ENCODE assay signal across 1 cellular context in the genomic region with DNA sequence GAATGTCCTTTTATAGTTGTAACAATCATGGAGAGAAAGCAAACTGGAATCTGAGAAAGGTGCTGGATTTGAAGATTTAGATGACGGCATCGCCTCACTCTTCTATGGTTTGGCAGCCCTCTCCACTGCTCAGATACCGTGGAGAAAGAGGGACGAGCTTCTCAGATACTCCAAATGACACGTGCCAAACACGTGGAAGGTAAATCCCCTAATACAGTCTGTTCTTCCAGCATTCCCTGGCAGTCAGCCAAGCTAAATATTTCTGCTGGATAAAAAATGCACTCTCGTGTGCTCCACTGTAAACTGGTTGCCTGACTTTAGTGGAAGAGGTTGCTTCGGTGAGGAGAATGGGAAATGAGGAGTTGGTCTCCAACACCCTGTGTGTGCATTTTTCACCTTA.
TF ChIP-seq lines count a peak whose summit lies in the region.

No MANE protein-coding gene starts in this region.

TF ChIP-seq in HEK293, 187 proteins besides CTCF, POLR2A, EP300 and RAD21 (continued from another document and continues in another):
- TF ChIP-seq ZNF660 (tag by site-specific recombination; IDR thresholded peaks at IDR 0.05) (peak; percentile 96), ZSCAN30 (tag by site-specific recombination; IDR thresholded peaks at IDR 0.05) (peak; percentile 74), ZBTB1 (tag by site-specific recombination; IDR thresholded peaks at IDR 0.05) (no peak), GLI2 (tag by site-specific recombination; IDR thresholded peaks at IDR 0.05; ENCODE audit: borderline replicate concordance, low read depth) (no peak; the same call in 1 of the 2 replicates), ZNF404 (tag by site-specific recombination; IDR thresholded peaks at IDR 0.05) (no peak), TRIM28 (IDR thresholded peaks at IDR 0.05; ENCODE audit: borderline replicate concordance, low read length) (peak; percentile 98), ZBTB48 (tag by site-specific recombination; IDR thresholded peaks at IDR 0.05) (no peak), KLF9 (tag by site-specific recombination; IDR thresholded peaks at IDR 0.05; ENCODE audit: low read depth) (no peak), HOXA7 (CRISPR knock-in tag; IDR thresholded peaks at IDR 0.05; ENCODE audit: borderline replicate concordance) (no peak), ZEB2 (tag by site-specific recombination; IDR thresholded peaks at IDR 0.05) (peak; percentile 77), ZNF510 (tag by site-specific recombination; IDR thresholded peaks at IDR 0.05; ENCODE audit: insufficient replicate concordance) (no peak), ZNF76 (tag by site-specific recombination; IDR thresholded peaks at IDR 0.05; ENCODE audit: borderline replicate concordance, low read depth) (peak; percentile 33; the same call in 1 of the 2 replicates), ZIC2 (tag by site-specific recombination; IDR thresholded peaks at IDR 0.05) (0 out of 2 replicates have a peak, but pooled peaks have one; percentile 13), OSR2 (tag by site-specific recombination; IDR thresholded peaks at IDR 0.05) (peak; percentile 68; the same call in 1 of the 2 replicates), ZNF624 (tag by site-specific recombination; IDR thresholded peaks at IDR 0.05) (no peak), YY2 (tag by site-specific recombination; IDR thresholded peaks at IDR 0.05) (no peak), ZNF626 (tag by site-specific recombination; IDR thresholded peaks at IDR 0.05) (0 out of 2 replicates have a peak, but pooled peaks have one; percentile 4), ZNF558 (tag by site-specific recombination; IDR thresholded peaks at IDR 0.05) (peak; percentile 84), ZNF391 (tag by site-specific recombination; IDR thresholded peaks at IDR 0.05; ENCODE audit: borderline replicate concordance, low read depth) (peak; percentile 63; the same call in 1 of the 2 replicates), SALL2 (tag by site-specific recombination; IDR thresholded peaks at IDR 0.05; ENCODE audit: borderline replicate concordance) (no peak), ZNF324 (tag by site-specific recombination; IDR thresholded peaks at IDR 0.05) (no peak), SP3 (tag by site-specific recombination; IDR thresholded peaks at IDR 0.05) (no peak), ZNF548 (tag by site-specific recombination; IDR thresholded peaks at IDR 0.05) (no peak), ZNF423 (tag by site-specific recombination; IDR thresholded peaks at IDR 0.05) (no peak), ZNF600 (tag by site-specific recombination; IDR thresholded peaks at IDR 0.05) (peak; percentile 59), ZNF549 (tag by site-specific recombination; IDR thresholded peaks at IDR 0.05) (no peak), ZNF658 (tag by site-specific recombination; IDR thresholded peaks at IDR 0.05) (no peak), SCRT1 (tag by site-specific recombination; IDR thresholded peaks at IDR 0.05; ENCODE audit: borderline replicate concordance) (no peak), ZNF16 (tag by site-specific recombination; IDR thresholded peaks at IDR 0.05; ENCODE audit: low read depth) (no peak), ZNF654 (tag by site-specific recombination; IDR thresholded peaks at IDR 0.05; ENCODE audit: low read depth) (no peak), TCF7L2 (IDR thresholded peaks at IDR 0.05; ENCODE audit: borderline replicate concordance, low read depth, low read length) (no peak; the same call in 1 of the 2 replicates), ZNF555 (tag by site-specific recombination; conservative IDR thresholded peaks at IDR 0.05) (no peak), ZXDB (tag by site-specific recombination; IDR thresholded peaks at IDR 0.05) (peak; percentile 89), ZFP41 (tag by site-specific recombination; IDR thresholded peaks at IDR 0.05; ENCODE audit: borderline replicate concordance) (no peak), ZNF544 (tag by site-specific recombination; IDR thresholded peaks at IDR 0.05) (no peak), ZNF37A (tag by site-specific recombination; IDR thresholded peaks at IDR 0.05) (no peak), ZNF670 (tag by site-specific recombination; IDR thresholded peaks at IDR 0.05; ENCODE audit: low read depth) (no peak), ZBTB20 (tag by site-specific recombination; IDR thresholded peaks at IDR 0.05) (peak; percentile 59)
- TF ChIP-seq, protein P1, sequence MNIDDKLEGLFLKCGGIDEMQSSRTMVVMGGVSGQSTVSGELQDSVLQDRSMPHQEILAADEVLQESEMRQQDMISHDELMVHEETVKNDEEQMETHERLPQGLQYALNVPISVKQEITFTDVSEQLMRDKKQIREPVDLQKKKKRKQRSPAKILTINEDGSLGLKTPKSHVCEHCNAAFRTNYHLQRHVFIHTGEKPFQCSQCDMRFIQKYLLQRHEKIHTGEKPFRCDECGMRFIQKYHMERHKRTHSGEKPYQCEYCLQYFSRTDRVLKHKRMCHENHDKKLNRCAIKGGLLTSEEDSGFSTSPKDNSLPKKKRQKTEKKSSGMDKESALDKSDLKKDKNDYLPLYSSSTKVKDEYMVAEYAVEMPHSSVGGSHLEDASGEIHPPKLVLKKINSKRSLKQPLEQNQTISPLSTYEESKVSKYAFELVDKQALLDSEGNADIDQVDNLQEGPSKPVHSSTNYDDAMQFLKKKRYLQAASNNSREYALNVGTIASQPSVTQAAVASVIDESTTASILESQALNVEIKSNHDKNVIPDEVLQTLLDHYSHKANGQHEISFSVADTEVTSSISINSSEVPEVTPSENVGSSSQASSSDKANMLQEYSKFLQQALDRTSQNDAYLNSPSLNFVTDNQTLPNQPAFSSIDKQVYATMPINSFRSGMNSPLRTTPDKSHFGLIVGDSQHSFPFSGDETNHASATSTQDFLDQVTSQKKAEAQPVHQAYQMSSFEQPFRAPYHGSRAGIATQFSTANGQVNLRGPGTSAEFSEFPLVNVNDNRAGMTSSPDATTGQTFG (tag by site-specific recombination; IDR thresholded peaks at IDR 0.05; ENCODE audit: borderline replicate concordance): no peak
- TF ChIP-seq, protein P2, sequence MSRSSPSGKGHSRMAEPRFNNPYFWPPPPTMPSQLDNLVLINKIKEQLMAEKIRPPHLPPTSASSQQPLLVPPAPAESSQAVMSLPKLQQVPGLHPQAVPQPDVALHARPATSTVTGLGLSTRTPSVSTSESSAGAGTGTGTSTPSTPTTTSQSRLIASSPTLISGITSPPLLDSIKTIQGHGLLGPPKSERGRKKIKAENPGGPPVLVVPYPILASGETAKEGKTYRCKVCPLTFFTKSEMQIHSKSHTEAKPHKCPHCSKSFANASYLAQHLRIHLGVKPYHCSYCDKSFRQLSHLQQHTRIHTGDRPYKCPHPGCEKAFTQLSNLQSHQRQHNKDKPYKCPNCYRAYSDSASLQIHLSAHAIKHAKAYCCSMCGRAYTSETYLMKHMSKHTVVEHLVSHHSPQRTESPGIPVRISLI (tag by site-specific recombination; IDR thresholded peaks at IDR 0.05): peak; percentile 94
- TF ChIP-seq, protein P3, sequence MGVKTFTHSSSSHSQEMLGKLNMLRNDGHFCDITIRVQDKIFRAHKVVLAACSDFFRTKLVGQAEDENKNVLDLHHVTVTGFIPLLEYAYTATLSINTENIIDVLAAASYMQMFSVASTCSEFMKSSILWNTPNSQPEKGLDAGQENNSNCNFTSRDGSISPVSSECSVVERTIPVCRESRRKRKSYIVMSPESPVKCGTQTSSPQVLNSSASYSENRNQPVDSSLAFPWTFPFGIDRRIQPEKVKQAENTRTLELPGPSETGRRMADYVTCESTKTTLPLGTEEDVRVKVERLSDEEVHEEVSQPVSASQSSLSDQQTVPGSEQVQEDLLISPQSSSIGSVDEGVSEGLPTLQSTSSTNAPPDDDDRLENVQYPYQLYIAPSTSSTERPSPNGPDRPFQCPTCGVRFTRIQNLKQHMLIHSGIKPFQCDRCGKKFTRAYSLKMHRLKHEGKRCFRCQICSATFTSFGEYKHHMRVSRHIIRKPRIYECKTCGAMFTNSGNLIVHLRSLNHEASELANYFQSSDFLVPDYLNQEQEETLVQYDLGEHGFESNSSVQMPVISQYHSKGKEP (tag by site-specific recombination; IDR thresholded peaks at IDR 0.05): peak; percentile 92
- TF ChIP-seq, protein P4, sequence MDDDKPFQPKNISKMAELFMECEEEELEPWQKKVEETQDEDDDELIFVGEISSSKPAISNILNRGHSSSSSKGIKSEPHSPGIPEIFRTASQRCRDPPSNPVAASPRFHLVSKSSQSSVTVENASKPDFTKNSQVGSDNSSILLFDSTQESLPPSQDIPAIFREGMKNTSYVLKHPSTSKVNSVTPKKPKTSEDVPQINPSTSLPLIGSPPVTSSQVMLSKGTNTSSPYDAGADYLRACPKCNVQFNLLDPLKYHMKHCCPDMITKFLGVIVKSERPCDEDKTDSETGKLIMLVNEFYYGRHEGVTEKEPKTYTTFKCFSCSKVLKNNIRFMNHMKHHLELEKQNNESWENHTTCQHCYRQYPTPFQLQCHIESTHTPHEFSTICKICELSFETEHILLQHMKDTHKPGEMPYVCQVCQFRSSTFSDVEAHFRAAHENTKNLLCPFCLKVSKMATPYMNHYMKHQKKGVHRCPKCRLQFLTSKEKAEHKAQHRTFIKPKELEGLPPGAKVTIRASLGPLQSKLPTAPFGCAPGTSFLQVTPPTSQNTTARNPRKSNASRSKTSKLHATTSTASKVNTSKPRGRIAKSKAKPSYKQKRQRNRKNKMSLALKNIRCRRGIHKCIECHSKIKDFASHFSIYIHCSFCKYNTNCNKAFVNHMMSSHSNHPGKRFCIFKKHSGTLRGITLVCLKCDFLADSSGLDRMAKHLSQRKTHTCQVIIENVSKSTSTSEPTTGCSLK (tag by site-specific recombination; IDR thresholded peaks at IDR 0.05): no peak
- TF ChIP-seq, protein P5, sequence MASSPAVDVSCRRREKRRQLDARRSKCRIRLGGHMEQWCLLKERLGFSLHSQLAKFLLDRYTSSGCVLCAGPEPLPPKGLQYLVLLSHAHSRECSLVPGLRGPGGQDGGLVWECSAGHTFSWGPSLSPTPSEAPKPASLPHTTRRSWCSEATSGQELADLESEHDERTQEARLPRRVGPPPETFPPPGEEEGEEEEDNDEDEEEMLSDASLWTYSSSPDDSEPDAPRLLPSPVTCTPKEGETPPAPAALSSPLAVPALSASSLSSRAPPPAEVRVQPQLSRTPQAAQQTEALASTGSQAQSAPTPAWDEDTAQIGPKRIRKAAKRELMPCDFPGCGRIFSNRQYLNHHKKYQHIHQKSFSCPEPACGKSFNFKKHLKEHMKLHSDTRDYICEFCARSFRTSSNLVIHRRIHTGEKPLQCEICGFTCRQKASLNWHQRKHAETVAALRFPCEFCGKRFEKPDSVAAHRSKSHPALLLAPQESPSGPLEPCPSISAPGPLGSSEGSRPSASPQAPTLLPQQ (tag by site-specific recombination; IDR thresholded peaks at IDR 0.05): peak; percentile 76; the same call in 1 of the 2 replicates
- TF ChIP-seq, protein P6, sequence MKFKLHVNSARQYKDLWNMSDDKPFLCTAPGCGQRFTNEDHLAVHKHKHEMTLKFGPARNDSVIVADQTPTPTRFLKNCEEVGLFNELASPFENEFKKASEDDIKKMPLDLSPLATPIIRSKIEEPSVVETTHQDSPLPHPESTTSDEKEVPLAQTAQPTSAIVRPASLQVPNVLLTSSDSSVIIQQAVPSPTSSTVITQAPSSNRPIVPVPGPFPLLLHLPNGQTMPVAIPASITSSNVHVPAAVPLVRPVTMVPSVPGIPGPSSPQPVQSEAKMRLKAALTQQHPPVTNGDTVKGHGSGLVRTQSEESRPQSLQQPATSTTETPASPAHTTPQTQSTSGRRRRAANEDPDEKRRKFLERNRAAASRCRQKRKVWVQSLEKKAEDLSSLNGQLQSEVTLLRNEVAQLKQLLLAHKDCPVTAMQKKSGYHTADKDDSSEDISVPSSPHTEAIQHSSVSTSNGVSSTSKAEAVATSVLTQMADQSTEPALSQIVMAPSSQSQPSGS (tag by site-specific recombination; IDR thresholded peaks at IDR 0.05; ENCODE audit: low read depth): peak; percentile 85
- TF ChIP-seq, protein P7, sequence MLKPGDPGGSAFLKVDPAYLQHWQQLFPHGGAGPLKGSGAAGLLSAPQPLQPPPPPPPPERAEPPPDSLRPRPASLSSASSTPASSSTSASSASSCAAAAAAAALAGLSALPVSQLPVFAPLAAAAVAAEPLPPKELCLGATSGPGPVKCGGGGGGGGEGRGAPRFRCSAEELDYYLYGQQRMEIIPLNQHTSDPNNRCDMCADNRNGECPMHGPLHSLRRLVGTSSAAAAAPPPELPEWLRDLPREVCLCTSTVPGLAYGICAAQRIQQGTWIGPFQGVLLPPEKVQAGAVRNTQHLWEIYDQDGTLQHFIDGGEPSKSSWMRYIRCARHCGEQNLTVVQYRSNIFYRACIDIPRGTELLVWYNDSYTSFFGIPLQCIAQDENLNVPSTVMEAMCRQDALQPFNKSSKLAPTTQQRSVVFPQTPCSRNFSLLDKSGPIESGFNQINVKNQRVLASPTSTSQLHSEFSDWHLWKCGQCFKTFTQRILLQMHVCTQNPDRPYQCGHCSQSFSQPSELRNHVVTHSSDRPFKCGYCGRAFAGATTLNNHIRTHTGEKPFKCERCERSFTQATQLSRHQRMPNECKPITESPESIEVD (tag by site-specific recombination; IDR thresholded peaks at IDR 0.05): peak; percentile 77
- TF ChIP-seq, protein P8, sequence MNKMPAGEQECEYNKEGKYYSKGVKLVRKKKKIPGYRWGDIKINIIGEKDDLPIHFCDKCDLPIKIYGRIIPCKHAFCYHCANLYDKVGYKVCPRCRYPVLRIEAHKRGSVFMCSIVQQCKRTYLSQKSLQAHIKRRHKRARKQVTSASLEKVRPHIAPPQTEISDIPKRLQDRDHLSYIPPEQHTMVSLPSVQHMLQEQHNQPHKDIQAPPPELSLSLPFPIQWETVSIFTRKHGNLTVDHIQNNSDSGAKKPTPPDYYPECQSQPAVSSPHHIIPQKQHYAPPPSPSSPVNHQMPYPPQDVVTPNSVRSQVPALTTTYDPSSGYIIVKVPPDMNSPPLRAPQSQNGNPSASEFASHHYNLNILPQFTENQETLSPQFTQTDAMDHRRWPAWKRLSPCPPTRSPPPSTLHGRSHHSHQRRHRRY (tag by site-specific recombination; IDR thresholded peaks at IDR 0.05): no peak
- TF ChIP-seq, protein P9, sequence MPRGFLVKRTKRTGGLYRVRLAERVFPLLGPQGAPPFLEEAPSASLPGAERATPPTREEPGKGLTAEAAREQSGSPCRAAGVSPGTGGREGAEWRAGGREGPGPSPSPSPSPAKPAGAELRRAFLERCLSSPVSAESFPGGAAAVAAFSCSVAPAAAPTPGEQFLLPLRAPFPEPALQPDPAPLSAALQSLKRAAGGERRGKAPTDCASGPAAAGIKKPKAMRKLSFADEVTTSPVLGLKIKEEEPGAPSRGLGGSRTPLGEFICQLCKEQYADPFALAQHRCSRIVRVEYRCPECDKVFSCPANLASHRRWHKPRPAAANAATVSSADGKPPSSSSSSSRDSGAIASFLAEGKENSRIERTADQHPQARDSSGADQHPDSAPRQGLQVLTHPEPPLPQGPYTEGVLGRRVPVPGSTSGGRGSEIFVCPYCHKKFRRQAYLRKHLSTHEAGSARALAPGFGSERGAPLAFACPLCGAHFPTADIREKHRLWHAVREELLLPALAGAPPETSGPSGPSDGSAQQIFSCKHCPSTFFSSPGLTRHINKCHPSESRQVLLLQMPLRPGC (tag by site-specific recombination; IDR thresholded peaks at IDR 0.05): peak; percentile 83
- TF ChIP-seq, protein P10, sequence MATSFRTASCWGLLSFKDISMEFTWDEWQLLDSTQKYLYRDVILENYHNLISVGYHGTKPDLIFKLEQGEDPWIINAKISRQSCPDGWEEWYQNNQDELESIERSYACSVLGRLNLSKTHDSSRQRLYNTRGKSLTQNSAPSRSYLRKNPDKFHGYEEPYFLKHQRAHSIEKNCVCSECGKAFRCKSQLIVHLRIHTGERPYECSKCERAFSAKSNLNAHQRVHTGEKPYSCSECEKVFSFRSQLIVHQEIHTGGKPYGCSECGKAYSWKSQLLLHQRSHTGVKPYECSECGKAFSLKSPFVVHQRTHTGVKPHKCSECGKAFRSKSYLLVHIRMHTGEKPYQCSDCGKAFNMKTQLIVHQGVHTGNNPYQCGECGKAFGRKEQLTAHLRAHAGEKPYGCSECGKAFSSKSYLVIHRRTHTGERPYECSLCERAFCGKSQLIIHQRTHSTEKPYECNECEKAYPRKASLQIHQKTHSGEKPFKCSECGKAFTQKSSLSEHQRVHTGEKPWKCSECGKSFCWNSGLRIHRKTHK (tag by site-specific recombination; IDR thresholded peaks at IDR 0.05): no peak
